Comparison of ENCODE assay signal across 1 cellular context in the genomic region with DNA sequence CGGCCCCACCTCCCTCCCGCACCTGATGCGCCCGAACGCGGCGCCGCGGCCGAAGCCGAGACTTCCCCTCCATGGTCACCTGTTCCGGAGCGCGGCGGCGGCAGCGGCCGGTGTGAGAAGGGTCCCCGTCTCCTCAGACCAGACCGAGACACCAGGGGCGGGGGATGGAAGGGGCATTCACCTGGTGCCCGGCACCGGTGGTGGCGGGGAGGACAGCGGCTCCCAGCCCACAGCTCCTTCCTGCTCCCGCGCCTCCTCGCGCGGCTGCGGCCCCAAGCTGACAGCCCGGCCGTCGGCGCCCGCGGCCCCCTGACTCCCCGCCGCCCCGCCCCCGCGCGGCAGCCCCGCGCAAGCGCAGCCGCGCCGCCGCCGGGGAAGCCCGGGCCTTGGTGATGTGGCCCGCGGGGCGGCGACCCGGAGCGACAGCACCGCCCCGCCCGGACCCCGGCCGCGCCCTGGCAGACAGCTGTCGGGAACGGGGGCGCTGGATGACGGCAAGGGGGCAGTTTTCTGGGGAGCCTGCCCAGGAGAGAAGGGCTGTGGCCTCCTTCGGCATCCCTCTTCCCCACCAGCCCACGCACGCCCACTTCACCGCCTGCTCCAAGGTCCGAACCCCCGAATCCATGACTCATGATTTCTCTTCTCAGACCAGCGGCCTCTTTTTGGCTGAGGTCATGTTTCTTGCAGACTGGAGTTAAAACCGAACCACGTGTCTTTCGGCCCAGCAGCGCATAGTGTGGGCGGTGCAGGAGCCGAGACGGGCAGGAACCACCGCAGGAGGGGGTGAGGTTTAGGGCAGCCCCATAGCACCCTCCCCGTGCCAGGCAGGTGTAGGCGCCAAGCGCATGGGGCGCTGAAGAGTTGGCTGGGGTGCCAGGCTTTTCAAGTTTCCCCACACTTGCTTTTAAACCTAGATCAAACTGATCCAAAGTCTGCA.
TF ChIP-seq lines count a peak whose summit lies in the region.

Gene SLC41A2 (minus strand): TSS at position 282 of the 937 bp plus-strand sequence. CDS start 29,763 bp downstream, outside the sequence.

TF ChIP-seq in HepG2, 621 proteins besides CTCF, POLR2A, EP300 and RAD21 (continued from another document and continues in another):
- TF ChIP-seq, protein P1, sequence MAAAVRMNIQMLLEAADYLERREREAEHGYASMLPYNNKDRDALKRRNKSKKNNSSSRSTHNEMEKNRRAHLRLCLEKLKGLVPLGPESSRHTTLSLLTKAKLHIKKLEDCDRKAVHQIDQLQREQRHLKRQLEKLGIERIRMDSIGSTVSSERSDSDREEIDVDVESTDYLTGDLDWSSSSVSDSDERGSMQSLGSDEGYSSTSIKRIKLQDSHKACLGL (CRISPR knock-in tag; IDR thresholded peaks at IDR 0.05): peak; percentile 3; the same call in 1 of the 2 replicates
- TF ChIP-seq THYN1 (CRISPR knock-in tag; IDR thresholded peaks at IDR 0.05; ENCODE audit: borderline replicate concordance, low read depth) (no peak), FOXJ3 (CRISPR knock-in tag; IDR thresholded peaks at IDR 0.05; ENCODE audit: borderline replicate concordance) (peak; percentile 6; the same call in 1 of the 2 replicates), SSRP1 (CRISPR knock-in tag; IDR thresholded peaks at IDR 0.05) (no peak), FOSL2 (CRISPR knock-in tag; IDR thresholded peaks at IDR 0.05) (peak; percentile 76), CSRNP1 (CRISPR knock-in tag; IDR thresholded peaks at IDR 0.05) (no peak), ONECUT2 (CRISPR knock-in tag; IDR thresholded peaks at IDR 0.05) (peak; percentile 40; the same call in 1 of the 2 replicates), SNAI1 (CRISPR knock-in tag; IDR thresholded peaks at IDR 0.05; ENCODE audit: borderline replicate concordance) (0 out of 2 replicates have a peak, but pooled peaks have one; percentile 26), ZNF501 (CRISPR knock-in tag; IDR thresholded peaks at IDR 0.05) (peak; percentile 78; the same call in 1 of the 2 replicates), ZNF235 (CRISPR knock-in tag; IDR thresholded peaks at IDR 0.05; ENCODE audit: borderline replicate concordance) (no peak), ZNF512 (CRISPR knock-in tag; IDR thresholded peaks at IDR 0.05) (no peak), TEAD3 (CRISPR knock-in tag; optimal IDR thresholded peaks at IDR 0.05; ENCODE audit: borderline replicate concordance) (no peak), BRD4 (CRISPR knock-in tag; IDR thresholded peaks at IDR 0.05) (no peak), MYNN (CRISPR knock-in tag; IDR thresholded peaks at IDR 0.05; ENCODE audit: low read depth) (no peak), TOE1 (CRISPR knock-in tag; IDR thresholded peaks at IDR 0.05) (no peak), ZNF556 (CRISPR knock-in tag; IDR thresholded peaks at IDR 0.05; ENCODE audit: borderline replicate concordance) (no peak), ZNF841 (CRISPR knock-in tag; IDR thresholded peaks at IDR 0.05; ENCODE audit: borderline replicate concordance) (no peak), CREB3 (CRISPR knock-in tag; IDR thresholded peaks at IDR 0.05) (peak; percentile 22; the same call in 1 of the 2 replicates), U2AF2 (IDR thresholded peaks at IDR 0.05; ENCODE audit: low read depth, low read length) (no peak), U2AF1 (optimal IDR thresholded peaks at IDR 0.05; ENCODE audit: low read depth, low read length) (no peak), MIER2 (CRISPR knock-in tag; IDR thresholded peaks at IDR 0.05) (no peak), ZC3H13 (CRISPR knock-in tag; IDR thresholded peaks at IDR 0.05) (no peak), SMARCE1 (IDR thresholded peaks at IDR 0.05; ENCODE audit: borderline replicate concordance) (no peak), NBN (conservative IDR thresholded peaks at IDR 0.05) (no peak), SATB2 (CRISPR knock-in tag; IDR thresholded peaks at IDR 0.05) (peak; percentile 45; the same call in 1 of the 2 replicates), ARNT2 (CRISPR knock-in tag; IDR thresholded peaks at IDR 0.05; ENCODE audit: low read depth) (peak; percentile 41; the same call in 1 of the 2 replicates), ZNF17 (CRISPR knock-in tag; IDR thresholded peaks at IDR 0.05) (no peak), POLR2AphosphoS2 (IDR thresholded peaks at IDR 0.05; ENCODE audit: low read depth, low read length) (no peak), FLYWCH1 (CRISPR knock-in tag; IDR thresholded peaks at IDR 0.05) (no peak), ZNF749 (CRISPR knock-in tag; IDR thresholded peaks at IDR 0.05; ENCODE audit: borderline replicate concordance) (no peak), EZH2 (conservative IDR thresholded peaks at IDR 0.05; ENCODE audit: low read depth, low read length) (no peak), ZNF574 (CRISPR knock-in tag; IDR thresholded peaks at IDR 0.05) (0 out of 2 replicates have a peak, but pooled peaks have one; percentile 22), ELF4 (CRISPR knock-in tag; IDR thresholded peaks at IDR 0.05; ENCODE audit: borderline replicate concordance) (no peak), PRMT3 (CRISPR knock-in tag; IDR thresholded peaks at IDR 0.05; ENCODE audit: borderline replicate concordance, low read depth) (no peak), ZNF550 (CRISPR knock-in tag; IDR thresholded peaks at IDR 0.05; ENCODE audit: borderline replicate concordance) (no peak), ARNTL (CRISPR knock-in tag; IDR thresholded peaks at IDR 0.05) (no peak), LBX2 (CRISPR knock-in tag; IDR thresholded peaks at IDR 0.05; ENCODE audit: borderline replicate concordance) (peak; percentile 84; the same call in 1 of the 2 replicates), SMAD3 (CRISPR knock-in tag; IDR thresholded peaks at IDR 0.05) (no peak)
- TF ChIP-seq, protein P2, sequence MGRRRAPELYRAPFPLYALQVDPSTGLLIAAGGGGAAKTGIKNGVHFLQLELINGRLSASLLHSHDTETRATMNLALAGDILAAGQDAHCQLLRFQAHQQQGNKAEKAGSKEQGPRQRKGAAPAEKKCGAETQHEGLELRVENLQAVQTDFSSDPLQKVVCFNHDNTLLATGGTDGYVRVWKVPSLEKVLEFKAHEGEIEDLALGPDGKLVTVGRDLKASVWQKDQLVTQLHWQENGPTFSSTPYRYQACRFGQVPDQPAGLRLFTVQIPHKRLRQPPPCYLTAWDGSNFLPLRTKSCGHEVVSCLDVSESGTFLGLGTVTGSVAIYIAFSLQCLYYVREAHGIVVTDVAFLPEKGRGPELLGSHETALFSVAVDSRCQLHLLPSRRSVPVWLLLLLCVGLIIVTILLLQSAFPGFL (CRISPR knock-in tag; IDR thresholded peaks at IDR 0.05): no peak
- TF ChIP-seq, protein P3, sequence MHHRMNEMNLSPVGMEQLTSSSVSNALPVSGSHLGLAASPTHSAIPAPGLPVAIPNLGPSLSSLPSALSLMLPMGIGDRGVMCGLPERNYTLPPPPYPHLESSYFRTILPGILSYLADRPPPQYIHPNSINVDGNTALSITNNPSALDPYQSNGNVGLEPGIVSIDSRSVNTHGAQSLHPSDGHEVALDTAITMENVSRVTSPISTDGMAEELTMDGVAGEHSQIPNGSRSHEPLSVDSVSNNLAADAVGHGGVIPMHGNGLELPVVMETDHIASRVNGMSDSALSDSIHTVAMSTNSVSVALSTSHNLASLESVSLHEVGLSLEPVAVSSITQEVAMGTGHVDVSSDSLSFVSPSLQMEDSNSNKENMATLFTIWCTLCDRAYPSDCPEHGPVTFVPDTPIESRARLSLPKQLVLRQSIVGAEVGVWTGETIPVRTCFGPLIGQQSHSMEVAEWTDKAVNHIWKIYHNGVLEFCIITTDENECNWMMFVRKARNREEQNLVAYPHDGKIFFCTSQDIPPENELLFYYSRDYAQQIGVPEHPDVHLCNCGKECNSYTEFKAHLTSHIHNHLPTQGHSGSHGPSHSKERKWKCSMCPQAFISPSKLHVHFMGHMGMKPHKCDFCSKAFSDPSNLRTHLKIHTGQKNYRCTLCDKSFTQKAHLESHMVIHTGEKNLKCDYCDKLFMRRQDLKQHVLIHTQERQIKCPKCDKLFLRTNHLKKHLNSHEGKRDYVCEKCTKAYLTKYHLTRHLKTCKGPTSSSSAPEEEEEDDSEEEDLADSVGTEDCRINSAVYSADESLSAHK (CRISPR knock-in tag; IDR thresholded peaks at IDR 0.05; ENCODE audit: borderline replicate concordance): no peak
- TF ChIP-seq, protein P4, sequence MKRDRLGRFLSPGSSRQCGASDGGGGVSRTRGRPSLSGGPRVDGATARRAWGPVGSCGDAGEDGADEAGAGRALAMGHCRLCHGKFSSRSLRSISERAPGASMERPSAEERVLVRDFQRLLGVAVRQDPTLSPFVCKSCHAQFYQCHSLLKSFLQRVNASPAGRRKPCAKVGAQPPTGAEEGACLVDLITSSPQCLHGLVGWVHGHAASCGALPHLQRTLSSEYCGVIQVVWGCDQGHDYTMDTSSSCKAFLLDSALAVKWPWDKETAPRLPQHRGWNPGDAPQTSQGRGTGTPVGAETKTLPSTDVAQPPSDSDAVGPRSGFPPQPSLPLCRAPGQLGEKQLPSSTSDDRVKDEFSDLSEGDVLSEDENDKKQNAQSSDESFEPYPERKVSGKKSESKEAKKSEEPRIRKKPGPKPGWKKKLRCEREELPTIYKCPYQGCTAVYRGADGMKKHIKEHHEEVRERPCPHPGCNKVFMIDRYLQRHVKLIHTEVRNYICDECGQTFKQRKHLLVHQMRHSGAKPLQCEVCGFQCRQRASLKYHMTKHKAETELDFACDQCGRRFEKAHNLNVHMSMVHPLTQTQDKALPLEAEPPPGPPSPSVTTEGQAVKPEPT (CRISPR knock-in tag; IDR thresholded peaks at IDR 0.05; ENCODE audit: low read depth): no peak
- TF ChIP-seq, protein P5, sequence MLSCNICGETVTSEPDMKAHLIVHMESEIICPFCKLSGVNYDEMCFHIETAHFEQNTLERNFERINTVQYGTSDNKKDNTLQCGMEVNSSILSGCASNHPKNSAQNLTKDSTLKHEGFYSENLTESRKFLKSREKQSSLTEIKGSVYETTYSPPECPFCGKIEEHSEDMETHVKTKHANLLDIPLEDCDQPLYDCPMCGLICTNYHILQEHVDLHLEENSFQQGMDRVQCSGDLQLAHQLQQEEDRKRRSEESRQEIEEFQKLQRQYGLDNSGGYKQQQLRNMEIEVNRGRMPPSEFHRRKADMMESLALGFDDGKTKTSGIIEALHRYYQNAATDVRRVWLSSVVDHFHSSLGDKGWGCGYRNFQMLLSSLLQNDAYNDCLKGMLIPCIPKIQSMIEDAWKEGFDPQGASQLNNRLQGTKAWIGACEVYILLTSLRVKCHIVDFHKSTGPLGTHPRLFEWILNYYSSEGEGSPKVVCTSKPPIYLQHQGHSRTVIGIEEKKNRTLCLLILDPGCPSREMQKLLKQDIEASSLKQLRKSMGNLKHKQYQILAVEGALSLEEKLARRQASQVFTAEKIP (CRISPR knock-in tag; IDR thresholded peaks at IDR 0.05; ENCODE audit: borderline replicate concordance): no peak
